ENCODE assay signal across 36 cellular contexts in the genomic region with DNA sequence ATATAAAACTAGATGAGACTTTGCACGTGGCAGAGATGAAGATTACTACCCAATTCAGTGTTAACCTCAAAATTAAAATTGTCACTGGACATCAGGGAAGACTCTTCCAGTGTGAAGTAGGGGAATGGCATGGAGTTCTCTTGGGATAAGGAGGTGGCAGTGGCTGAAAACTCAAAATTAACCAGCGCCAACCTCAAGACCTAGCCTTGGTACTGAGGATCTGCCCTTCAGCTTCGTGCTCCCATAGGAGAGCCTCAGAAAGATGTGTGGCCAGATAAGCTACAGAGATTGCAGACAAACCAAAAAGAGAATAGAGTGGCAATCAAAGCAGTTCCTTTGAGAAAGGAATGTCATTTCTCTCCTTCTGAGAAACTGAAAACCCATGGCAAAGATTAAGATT.
"Had no signal": no experiment of that assay in that cellular context is flagged by ENCODE, and none has a peak within 500 bp of the region (broad histone marks: within the 10 kb centered on the region; RNA-seq: fewer than 3 reads in every experiment).

No MANE protein-coding gene starts in this region.

- H3K9me3 ChIP-seq: MG63 had no signal

- DNase-seq: Karpas-422, Kasumi-1, MG63, MM.1S, MV-4-11, NCI-H1048, NCI-H1092, NCI-H1092 treated with DMSO at 0.1 percent for 48 hours, NCI-H1105, NCI-H1105 treated with DMSO at 0.1 percent for 48 hours, NCI-H1417, NCI-H1417 treated with DMSO at 0.1 percent for 48 hours, NCI-H1436, NCI-H1436 treated with DMSO at 0.1 percent for 48 hours, NCI-H146, NCI-H1694, NCI-H1694 treated with DMSO at 0.1 percent for 48 hours, NCI-H187, NCI-H187 treated with DMSO at 0.1 percent for 48 hours, NCI-H1930, NCI-H2029, NCI-H2029 treated with DMSO at 0.1 percent for 48 hours, NCI-H2081, NCI-H2081 treated with DMSO at 0.1 percent for 48 hours, NCI-H2107, NCI-H2171, NCI-H2171 treated with DMSO at 0.1 percent for 48 hours, NCI-H2227 treated with DMSO at 0.1 percent for 48 hours, NCI-H226, NCI-H345, NCI-H446, NCI-H446 treated with DMSO at 0.1 percent for 48 hours, NCI-H510A, NCI-H510A treated with DMSO at 0.1 percent for 48 hours, NCI-H524, NCI-H524 treated with DMSO at 0.1 percent for 48 hours had no signal

- H3K27me3 ChIP-seq: MG63 had no signal

- H3K4me3 ChIP-seq: MG63 had no signal

- H3K36me3 ChIP-seq: MG63 had no signal
